Comparison of ENCODE assay signal across 6 cellular contexts in the genomic region with DNA sequence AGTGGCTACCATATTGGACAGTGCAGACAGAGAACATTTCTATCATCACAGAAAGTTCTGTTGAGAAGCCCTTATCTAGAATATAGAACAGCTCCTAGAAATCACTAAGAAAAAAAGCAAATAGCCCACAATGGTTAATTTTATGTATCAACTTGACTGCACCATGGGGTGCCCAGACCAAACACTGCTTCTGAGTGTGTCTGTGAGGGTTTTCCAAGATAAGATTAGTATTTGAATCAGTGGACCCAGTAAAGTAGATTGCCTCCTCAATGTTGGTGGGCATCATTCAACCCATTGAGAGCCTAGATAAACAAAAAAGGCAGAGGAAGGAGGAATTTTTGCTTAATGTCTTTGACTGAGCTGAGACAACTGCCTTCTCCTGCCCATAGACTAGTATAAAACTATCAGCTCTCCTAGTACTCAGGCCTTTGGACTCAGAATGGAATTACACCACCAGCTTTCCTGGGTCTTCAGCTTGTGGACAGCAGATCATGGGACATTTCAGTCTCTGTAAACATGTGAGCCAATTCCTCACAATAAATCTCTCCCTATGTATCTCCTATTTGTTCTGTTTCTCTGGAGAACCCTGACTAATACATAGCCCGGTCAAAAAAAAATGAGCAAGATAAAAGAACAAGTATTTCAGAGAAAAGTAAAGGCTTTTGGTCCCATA.
"Had no signal": no experiment of that assay in that cellular context is flagged by ENCODE, and none has a peak within 500 bp of the region (broad histone marks: within the 10 kb centered on the region; RNA-seq: fewer than 3 reads in every experiment).

No MANE protein-coding gene starts in this region.

- DNase-seq: H9, HFFc6, KBM-7 had no signal

- ATAC-seq: GM23338, HCT116 had no signal

- H2AFZ ChIP-seq: GM23338 had no signal

- H3K27ac Mint-ChIP-seq: GM23338, H9, IgD-negative memory B cell had no signal

- H3K4me2 ChIP-seq: GM23338 had no signal

- H3K4me3 ChIP-seq: GM23338 had no signal
